Comparison of ENCODE assay signal across 8 cellular contexts in the genomic region with DNA sequence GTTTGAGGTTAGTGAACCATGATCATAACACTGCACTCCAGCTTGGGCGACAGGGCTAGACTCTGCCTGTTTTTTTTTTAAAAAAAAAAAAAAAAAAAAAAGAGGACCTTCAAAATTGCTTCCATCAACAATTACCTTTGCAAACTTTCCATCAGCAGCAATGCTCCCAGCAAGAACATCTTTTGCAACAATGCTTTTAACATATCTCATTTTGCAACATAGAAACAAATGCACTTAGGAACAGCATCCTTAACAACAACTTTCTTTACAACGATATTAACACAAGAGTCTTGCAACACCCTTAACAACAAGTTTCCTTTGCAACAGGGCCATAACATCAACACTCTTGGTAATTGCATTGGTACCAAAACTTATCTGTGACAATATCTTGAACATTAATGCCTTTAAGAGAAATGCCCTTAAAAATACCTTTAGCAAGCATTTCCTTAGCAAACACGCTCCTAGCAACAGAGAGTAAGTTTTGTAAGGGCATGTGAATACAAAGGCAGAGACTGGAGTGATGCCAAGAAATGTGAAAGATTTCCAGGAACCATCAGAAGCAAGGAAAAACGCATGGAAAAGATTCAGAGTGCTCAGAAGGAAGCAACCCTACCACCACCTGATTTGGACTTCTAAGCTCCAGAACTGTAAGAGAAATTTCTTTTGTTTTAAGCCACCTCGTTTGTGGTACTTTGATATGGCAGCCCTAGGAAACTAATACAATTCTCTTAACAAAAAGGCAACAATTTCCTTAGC. TPM values are rescaled to one million over a fixed set of nuclear protein-coding genes. Genes with fewer than 3 reads are reported as not detected.
"Had no signal": no experiment of that assay in that cellular context is flagged by ENCODE, and none has a peak within 500 bp of the region (broad histone marks: within the 10 kb centered on the region; RNA-seq: fewer than 3 reads in every experiment).

No MANE protein-coding gene starts in this region.

RNA-seq across cellular contexts. Expression of gene SPATA31A3, which starts 49.8 kb away (rescaled TPM):
- total RNA-seq: activated B cell treated with CpG ODN at 0.5 μM for 24 hours; activated CD4-positive, alpha-beta T cell treated with anti-CD3 and anti-CD28 coated beads, Interleukin-2, amount 10 ng/mL, durations not matched to agents 24 days and 14 days; activated CD8-positive, alpha-beta memory T cell treated with anti-CD3 and anti-CD28 coated beads, Interleukin-2, amount 10 ng/mL, durations not matched to agents 7 days and 5 days; activated T-helper 1 cell treated with anti-CD3 and anti-CD28 coated beads, Interleukin-12 subunit alpha, Interleukin-12 subunit beta, Interleukin-2, Interleukin-4 antibody, amounts not matched to agents 30 ng/mL and 10 ng/mL and 1 ng/mL, durations not matched to agents 14 hours and 24 hours and 36 hours; LHCN-M2; NCI-H460; PC-9 had no signal
- polyA plus RNA-seq: IgD-negative memory B cell had no signal
